ENCODE assay signal across 1 cellular context in genomic region chr3:167743799-167744198, GRCh38.
TF ChIP-seq lines count a peak whose summit lies in the region.

No MANE protein-coding gene starts in this region.

TF ChIP-seq in GM12878, 131 proteins besides CTCF, POLR2A, EP300 and RAD21 (continued from another document):
- TF ChIP-seq ZBTB40 (IDR thresholded peaks at IDR 0.05; ENCODE audit: borderline replicate concordance) (peak; percentile 89), BCL11A (IDR thresholded peaks at IDR 0.05; ENCODE audit: low read depth, low read length) (no peak), BACH1 (IDR thresholded peaks at IDR 0.05; ENCODE audit: borderline replicate concordance) (no peak), FOXM1 (IDR thresholded peaks at IDR 0.05; ENCODE audit: low read depth, low read length) (no peak), KLF5 (IDR thresholded peaks at IDR 0.05; ENCODE audit: partially characterized antibody) (no peak), SIN3A (IDR thresholded peaks at IDR 0.05; ENCODE audit: low read depth, low read length) (no peak)
